16 cellular contexts compared by ENCODE assay signal in genomic region chr2:240239325-240239724, GRCh38.
A peak's percentile ranks its signal among the peaks of the same experiment; 100 is the strongest.
DNase-seq lines count a peak whose midpoint lies in the region; ATAC-seq and TF ChIP-seq lines count a peak whose summit lies in the region.
"Had no signal": no experiment of that assay in that cellular context is flagged by ENCODE, and none has a peak within 500 bp of the region (broad histone marks: within the 10 kb centered on the region; RNA-seq: fewer than 3 reads in every experiment).

No MANE protein-coding gene starts in this region.

- in situ Hi-C loops in brain microvascular endothelial cell (cut with HindIII; ENCODE audit: low pct_ligation_motif_present, low sequenced_read_pairs), result loop anchor here (10.0 kb wide), 1 partner anchor 195 kb away; the partner anchor contains the start of gene GPC1

- H3K27ac Mint-ChIP-seq in endodermal cell, result no peak overlapping the region
- H3K27ac Mint-ChIP-seq: GM23338, H9 had no signal

- H3K4me1 Mint-ChIP-seq in endodermal cell, result no peaks in the 10 kb centered on the region

- no peak overlapping the region for H3K27ac ChIP-seq in endodermal cell (ENCODE audit: low read depth, low read length)
- H3K27ac ChIP-seq in stomach, result no peak overlapping the region
- H3K27ac ChIP-seq in tibial artery, result no peak overlapping the region
- no peak overlapping the region for H3K27ac ChIP-seq in brain microvascular endothelial cell
- H3K27ac ChIP-seq: C4-2B had no signal

- no peak overlapping the region for H3K4me3 Mint-ChIP-seq in endodermal cell
- H3K4me3 Mint-ChIP-seq: CD4-positive, alpha-beta memory T cell; GM23338 had no signal

- H3K9me3 ChIP-seq in endodermal cell (ENCODE audit: control insufficient read depth, low read length), result no peaks in the 10 kb centered on the region
- no peaks in the 10 kb centered on the region for H3K9me3 ChIP-seq in stomach
- H3K9me3 ChIP-seq in tibial artery, result no peaks in the 10 kb centered on the region
- H3K9me3 ChIP-seq: BE2C had no signal

- no peak for TF ChIP-seq EP300 in stomach (IDR thresholded peaks at IDR 0.05)

- H3K4me3 ChIP-seq in endodermal cell (ENCODE audit: low read length) (no peak overlapping the region), stomach (no peak overlapping the region), tibial artery (no peak overlapping the region), brain microvascular endothelial cell (ENCODE audit: low read depth, low read length) (no peak overlapping the region)
- H3K4me3 ChIP-seq: GM23338 had no signal

- no peak for ATAC-seq in Right ventricle myocardium inferior
- no peak for ATAC-seq in HG02571 (IDR thresholded peaks at IDR 0.05; ENCODE audit: unreplicated experiment)
- ATAC-seq: GM23338 had no signal

- peaks cover 31% of the 10 kb centered on the region for H3K27me3 Mint-ChIP-seq in endodermal cell (ENCODE audit: insufficient read depth)

- H3K9ac ChIP-seq in endodermal cell (ENCODE audit: extremely low read depth, low read length, poor library complexity, severe bottlenecking), result no peak overlapping the region

- intact Hi-C loops in cardiac septum (cut with DNase I), result loop anchor here (5.0 to 10.0 kb wide), 2 partner anchors 113 to 325 kb away; partner anchors contain the start of genes DUSP28 and RNPEPL1
- intact Hi-C loops in Right ventricle myocardium inferior (cut with DNase I), result loop anchor here (10.0 kb wide), 1 partner anchor 355 kb away; no protein-coding TSS in a partner anchor
- intact Hi-C loops in stomach (cut with DNase I; ENCODE audit: low total_unique reads), result no loop called here
- intact Hi-C loops in tibial artery (cut with DNase I; ENCODE audit: low total_unique reads), result loop anchor here (10.0 kb wide), 1 partner anchor 325 kb away; the partner anchor contains the start of genes DUSP28 and RNPEPL1

- no peak for TF ChIP-seq POLR2A in stomach (IDR thresholded peaks at IDR 0.05)

- DNase-seq in cardiac septum (ENCODE audit: low spot score), result peak; percentile 27
- DNase-seq in Right ventricle myocardium inferior (ENCODE audit: missing footprints), result no peak
- peak; percentile 21 for DNase-seq in endodermal cell
- peak; percentile 7 for DNase-seq in stomach
- no peak for DNase-seq in tibial artery
- DNase-seq in brain microvascular endothelial cell, result no peak
- DNase-seq in DMS114 treated with DMSO at 0.1 percent for 48 hours (lab: John Stamatoyannopoulos, UW; ENCODE audit: unreplicated experiment), result no peak
- DNase-seq: BE2C; CD4-positive, alpha-beta memory T cell; DMS153; DMS79 treated with DMSO at 0.1 percent for 48 hours; EL; H9 had no signal

- H3K36me3 ChIP-seq in endodermal cell (ENCODE audit: control insufficient read depth, insufficient read depth, low read length) (no peaks in the 10 kb centered on the region), stomach (no peaks in the 10 kb centered on the region), tibial artery (no peaks in the 10 kb centered on the region), brain microvascular endothelial cell (replicated peaks) (no peaks in the 10 kb centered on the region)
- H3K36me3 ChIP-seq: BE2C had no signal

- no peaks in the 10 kb centered on the region for H3K36me3 Mint-ChIP-seq in endodermal cell (ENCODE audit: low read depth)
- H3K36me3 Mint-ChIP-seq: CD4-positive, alpha-beta memory T cell had no signal

- H3K27me3 ChIP-seq in endodermal cell (ENCODE audit: control insufficient read depth, insufficient read depth, low read length, poor library complexity, severe bottlenecking) (peaks cover 32% of the 10 kb centered on the region), stomach (peaks cover 0 to 4% (median 0%) of the 10 kb centered on the region in 3 donors), tibial artery (no peaks in the 10 kb centered on the region), brain microvascular endothelial cell (replicated peaks) (no peaks in the 10 kb centered on the region)
- H3K27me3 ChIP-seq: BE2C had no signal

- 67 to 100% methylated on average over 1 of the region's 1 CpG for WGBS in endodermal cell (ENCODE audit: insufficient coverage in 1 of 2, insufficient read length in 1 of 2), 2 experiments
- 87 to 100% (median 96%) methylated on average over 1 of the region's 1 CpG for WGBS in stomach, 5 donors

- H3K4me1 ChIP-seq in endodermal cell (ENCODE audit: control insufficient read depth, insufficient read depth, low read length), result no peaks in the 10 kb centered on the region
- peaks cover 12 to 20% (median 19%) of the 10 kb centered on the region in 4 donors for H3K4me1 ChIP-seq in stomach
- H3K4me1 ChIP-seq in tibial artery, result peaks cover 0 to 38% (median 20%) of the 10 kb centered on the region in 4 donors

- H3K9me3 Mint-ChIP-seq in endodermal cell, result no peaks in the 10 kb centered on the region
- H3K9me3 Mint-ChIP-seq: CD4-positive, alpha-beta memory T cell; H9 had no signal

- TF ChIP-seq CTCF in endodermal cell (conservative IDR thresholded peaks at IDR 0.05), result no peak
- TF ChIP-seq CTCF in stomach (IDR thresholded peaks at IDR 0.05), result no peak
- no peak for TF ChIP-seq CTCF in tibial artery (IDR thresholded peaks at IDR 0.05)
- no peak for TF ChIP-seq CTCF in brain microvascular endothelial cell (IDR thresholded peaks at IDR 0.05; ENCODE audit: low read depth, low read length, missing control alignments)

Comparison
In these comparisons a context has a peak if more than half of its experiments do, and no peak if none do; other contexts are left out.
1. DNase-seq: peak in cardiac septum (single experiment), endodermal cell (single experiment) and stomach (single experiment); none in Right ventricle myocardium inferior (single experiment), tibial artery (0 of 2), brain microvascular endothelial cell (single experiment) and DMS114 treated with DMSO at 0.1 percent for 48 hours (single experiment).